22 cellular contexts compared by ENCODE assay signal in genomic region chr12:27528788-27529187, GRCh38. TPM values are rescaled to one million over a fixed set of nuclear protein-coding genes. Genes with fewer than 3 reads are reported as not detected.
DNase-seq lines count a peak whose midpoint lies in the region; ATAC-seq, FAIRE-seq and TF ChIP-seq lines count a peak whose summit lies in the region.
"Had no signal": no experiment of that assay in that cellular context is flagged by ENCODE, and none has a peak within 500 bp of the region (broad histone marks: within the 10 kb centered on the region; RNA-seq: fewer than 3 reads in every experiment).

No MANE protein-coding gene starts in this region.

- peaks cover 98% of the 10 kb centered on the region for H3K79me2 ChIP-seq in astrocyte (ENCODE audit: insufficient read depth, low read length)

- no peak overlapping the region for H2AFZ ChIP-seq in astrocyte (ENCODE audit: low read depth, low read length)

- no peak for TF ChIP-seq POLR2A in GM12891 (IDR thresholded peaks at IDR 0.05; ENCODE audit: low read depth, low read length)

- no peaks in the 10 kb centered on the region for H3K9me3 ChIP-seq in astrocyte (ENCODE audit: insufficient read depth, low read depth, low read length)
- H3K9me3 ChIP-seq: BLaER1, MG63 had no signal

- H3K4me3 Mint-ChIP-seq in astrocyte (ENCODE audit: unreplicated experiment) (no peak overlapping the region), nephron (peak overlapping the region in 2 of 3 experiments; percentile 11 to 23)
- H3K4me3 Mint-ChIP-seq in stimulated activated naive B cell treated with anti-CD40 and anti-IgM and Interleukin-4, amounts not matched to agents 10 μg/mL and 1 μg/mL and 100 μg/mL, for 72 hours = no peak overlapping the region
- H3K4me3 Mint-ChIP-seq: CD4-positive, alpha-beta T cell had no signal

- H3K36me3 Mint-ChIP-seq in astrocyte (ENCODE audit: low read depth, unreplicated experiment) = no peaks in the 10 kb centered on the region
- peaks cover 5% of the 10 kb centered on the region for H3K36me3 Mint-ChIP-seq in nephron (ENCODE audit: low read depth)
- peaks cover under 1 to 3% of the 10 kb centered on the region in 2 donors for H3K36me3 Mint-ChIP-seq in stimulated activated naive B cell treated with anti-CD40 and anti-IgM and Interleukin-4, amounts not matched to agents 10 μg/mL and 1 μg/mL and 100 μg/mL, for 72 hours

- H3K27me3 ChIP-seq in astrocyte (ENCODE audit: insufficient read depth, low read length) = no peaks in the 10 kb centered on the region
- H3K27me3 ChIP-seq: BLaER1, MG63 had no signal

- peaks cover 64% of the 10 kb centered on the region for H4K20me1 ChIP-seq in astrocyte (ENCODE audit: insufficient read depth, low read length)
- H4K20me1 ChIP-seq: BLaER1 had no signal

- no peak overlapping the region for H3K4me3 ChIP-seq in astrocyte (ENCODE audit: insufficient read depth, low read depth, low read length)
- H3K4me3 ChIP-seq: BLaER1, MG63 had no signal

- no peak overlapping the region for H3K9ac ChIP-seq in astrocyte (ENCODE audit: low read length)
- H3K9ac ChIP-seq: BLaER1 had no signal

- DNase-seq in GM12891 (ENCODE audit: insufficient read length, low spot score) (no peak), astrocyte (ENCODE audit: low read depth) (peak; percentile 30), SIG-M5 (lab: John Stamatoyannopoulos, UW) (no peak)
- no peak for DNase-seq in stimulated activated naive B cell treated with anti-CD40 and anti-IgM and Interleukin-4, amounts not matched to agents 10 μg/mL and 1 μg/mL and 100 μg/mL, for 72 hours
- no peak for DNase-seq in stimulated activated CD4-positive, alpha-beta T cell treated with anti-CD3 and anti-CD28 coated beads, Interleukin-15, amount 100 ng/mL, for 24 hours
- DNase-seq: CD4-positive, alpha-beta T cell; HCEC 1CT; KBM-7; MG63; NCI-H1105 treated with DMSO at 0.1 percent for 48 hours; NCI-H146; NCI-H1930; NCI-H2107; NCI-H524; NCI-H774 had no signal

- no peaks in the 10 kb centered on the region for H3K9me3 Mint-ChIP-seq in astrocyte (ENCODE audit: unreplicated experiment)
- H3K9me3 Mint-ChIP-seq in nephron = peaks cover 2% of the 10 kb centered on the region
- H3K9me3 Mint-ChIP-seq in stimulated activated naive B cell treated with anti-CD40 and anti-IgM and Interleukin-4, amounts not matched to agents 10 μg/mL and 1 μg/mL and 100 μg/mL, for 72 hours = no peaks in the 10 kb centered on the region
- H3K9me3 Mint-ChIP-seq: CD4-positive, alpha-beta T cell had no signal

- H3K36me3 ChIP-seq in astrocyte (ENCODE audit: insufficient read depth, low read length) = no peaks in the 10 kb centered on the region
- H3K36me3 ChIP-seq: MG63 had no signal

- peaks cover 18% of the 10 kb centered on the region for H3K4me1 ChIP-seq in astrocyte (ENCODE audit: insufficient read depth, low read length)

- no peak for ATAC-seq in stimulated activated naive B cell treated with anti-CD40 and anti-IgM and Interleukin-4, amounts not matched to agents 10 μg/mL and 1 μg/mL and 100 μg/mL, for 72 hours (replicated peaks)
- ATAC-seq in HG03342 (IDR thresholded peaks at IDR 0.05; ENCODE audit: unreplicated experiment) = no peak

- H3K4me1 Mint-ChIP-seq in astrocyte (ENCODE audit: low read depth, unreplicated experiment) (peaks cover 19% of the 10 kb centered on the region), nephron (peaks cover 46% of the 10 kb centered on the region)
- peaks cover 22 to 55% of the 10 kb centered on the region in 2 donors for H3K4me1 Mint-ChIP-seq in stimulated activated naive B cell treated with anti-CD40 and anti-IgM and Interleukin-4, amounts not matched to agents 10 μg/mL and 1 μg/mL and 100 μg/mL, for 72 hours

- H3K27me3 Mint-ChIP-seq in astrocyte (ENCODE audit: low read depth, unreplicated experiment) (no peaks in the 10 kb centered on the region), nephron (ENCODE audit: low read depth) (no peaks in the 10 kb centered on the region)
- H3K27me3 Mint-ChIP-seq in stimulated activated naive B cell treated with anti-CD40 and anti-IgM and Interleukin-4, amounts not matched to agents 10 μg/mL and 1 μg/mL and 100 μg/mL, for 72 hours = no peaks in the 10 kb centered on the region
- H3K27me3 Mint-ChIP-seq: CD4-positive, alpha-beta T cell had no signal

- FAIRE-seq in GM12891 (lab: Jason Lieb, UNC) (peak; percentile 47), astrocyte (lab: Jason Lieb, UNC) (no peak)
- FAIRE-seq: A204.1, D721Med, H1, RCC 7860 had no signal

- H3K4me2 ChIP-seq in astrocyte (ENCODE audit: low read length) = peak overlapping the region; percentile 5

- no peak overlapping the region for H3K27ac ChIP-seq in astrocyte (ENCODE audit: low read depth, low read length)
- H3K27ac ChIP-seq: BLaER1 had no signal

- no peak overlapping the region for H3K27ac Mint-ChIP-seq in astrocyte (ENCODE audit: unreplicated experiment)
- H3K27ac Mint-ChIP-seq in nephron = peak overlapping the region; percentile 26 to 61 (median 54)
- peak overlapping the region; percentile 28 for H3K27ac Mint-ChIP-seq in stimulated activated naive B cell treated with anti-CD40 and anti-IgM and Interleukin-4, amounts not matched to agents 10 μg/mL and 1 μg/mL and 100 μg/mL, for 72 hours
- H3K27ac Mint-ChIP-seq: CD4-positive, alpha-beta T cell had no signal

- TF ChIP-seq CTCF in astrocyte (IDR thresholded peaks at IDR 0.05; ENCODE audit: insufficient read depth, low read depth, low read length) = no peak
- TF ChIP-seq CTCF in nephron (IDR thresholded peaks at IDR 0.05; ENCODE audit: unreplicated experiment in 3 of 3) = no peak

TF ChIP-seq in GM12891, 5 proteins besides CTCF, POLR2A, EP300 and RAD21:
- no peak for TF ChIP-seq SPI1 (IDR thresholded peaks at IDR 0.05; ENCODE audit: low read depth, low read length)
- TF ChIP-seq POU2F2 (IDR thresholded peaks at IDR 0.05; ENCODE audit: low read depth, low read length) = no peak
- TF ChIP-seq POLR2AphosphoS5 (IDR thresholded peaks at IDR 0.05; ENCODE audit: low read depth, low read length) = no peak
- TF ChIP-seq TAF1 (IDR thresholded peaks at IDR 0.05; ENCODE audit: low read depth, low read length) = no peak
- TF ChIP-seq PAX5 (IDR thresholded peaks at IDR 0.05; ENCODE audit: insufficient read depth, low read length, severe bottlenecking) = no peak
TF ChIP-seq in GM12891: peak in this region for 0.

RNA-seq across cellular contexts. Expression of gene PPFIBP1, which starts 4.8 kb away (rescaled TPM):
- 12.5 TPM for polyA plus RNA-seq in GM12891 (2012; ENCODE audit: low read depth, missing spikeins)
- 140 and 147 TPM in 2 replicates for total RNA-seq in astrocyte

Comparison
In these comparisons a context has a peak if more than half of its experiments do, and no peak if none do; other contexts are left out.
1. H3K4me3 Mint-ChIP-seq: peak in nephron (2 of 3); none in astrocyte (single experiment) and stimulated activated naive B cell treated with anti-CD40 and anti-IgM and Interleukin-4, amounts not matched to agents 10 μg/mL and 1 μg/mL and 100 μg/mL, for 72 hours (0 of 2).